1 cellular context compared by ENCODE assay signal in the genomic region with DNA sequence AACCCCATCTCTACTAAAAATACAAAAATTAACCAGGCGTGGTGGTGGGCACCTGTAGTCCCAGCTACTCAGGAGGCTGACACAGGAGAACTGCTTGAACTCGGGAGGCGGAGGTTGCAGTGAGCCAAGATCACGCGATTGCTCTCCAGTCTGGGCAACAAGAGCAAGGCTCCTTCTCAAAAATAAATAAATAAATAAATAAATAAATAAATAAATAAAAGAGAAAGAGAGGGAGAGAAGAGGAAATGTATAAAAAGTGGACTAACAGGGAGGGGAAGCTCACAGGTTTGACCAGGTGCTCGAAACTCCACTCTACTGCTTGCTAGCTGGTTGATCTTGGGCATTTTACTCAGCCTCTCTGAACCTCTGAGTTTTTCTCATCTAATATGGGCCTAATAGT.
A peak's percentile ranks its signal among the peaks of the same experiment; 100 is the strongest.
TF ChIP-seq lines count a peak whose summit lies in the region.

No MANE protein-coding gene starts in this region.

TF ChIP-seq in HEK293, 187 proteins besides CTCF, POLR2A, EP300 and RAD21 (continued from another document):
- TF ChIP-seq, protein P1, sequence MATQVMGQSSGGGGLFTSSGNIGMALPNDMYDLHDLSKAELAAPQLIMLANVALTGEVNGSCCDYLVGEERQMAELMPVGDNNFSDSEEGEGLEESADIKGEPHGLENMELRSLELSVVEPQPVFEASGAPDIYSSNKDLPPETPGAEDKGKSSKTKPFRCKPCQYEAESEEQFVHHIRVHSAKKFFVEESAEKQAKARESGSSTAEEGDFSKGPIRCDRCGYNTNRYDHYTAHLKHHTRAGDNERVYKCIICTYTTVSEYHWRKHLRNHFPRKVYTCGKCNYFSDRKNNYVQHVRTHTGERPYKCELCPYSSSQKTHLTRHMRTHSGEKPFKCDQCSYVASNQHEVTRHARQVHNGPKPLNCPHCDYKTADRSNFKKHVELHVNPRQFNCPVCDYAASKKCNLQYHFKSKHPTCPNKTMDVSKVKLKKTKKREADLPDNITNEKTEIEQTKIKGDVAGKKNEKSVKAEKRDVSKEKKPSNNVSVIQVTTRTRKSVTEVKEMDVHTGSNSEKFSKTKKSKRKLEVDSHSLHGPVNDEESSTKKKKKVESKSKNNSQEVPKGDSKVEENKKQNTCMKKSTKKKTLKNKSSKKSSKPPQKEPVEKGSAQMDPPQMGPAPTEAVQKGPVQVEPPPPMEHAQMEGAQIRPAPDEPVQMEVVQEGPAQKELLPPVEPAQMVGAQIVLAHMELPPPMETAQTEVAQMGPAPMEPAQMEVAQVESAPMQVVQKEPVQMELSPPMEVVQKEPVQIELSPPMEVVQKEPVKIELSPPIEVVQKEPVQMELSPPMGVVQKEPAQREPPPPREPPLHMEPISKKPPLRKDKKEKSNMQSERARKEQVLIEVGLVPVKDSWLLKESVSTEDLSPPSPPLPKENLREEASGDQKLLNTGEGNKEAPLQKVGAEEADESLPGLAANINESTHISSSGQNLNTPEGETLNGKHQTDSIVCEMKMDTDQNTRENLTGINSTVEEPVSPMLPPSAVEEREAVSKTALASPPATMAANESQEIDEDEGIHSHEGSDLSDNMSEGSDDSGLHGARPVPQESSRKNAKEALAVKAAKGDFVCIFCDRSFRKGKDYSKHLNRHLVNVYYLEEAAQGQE (tag by site-specific recombination; IDR thresholded peaks at IDR 0.05): peak; percentile 45; the same call in 1 of the 2 replicates
- TF ChIP-seq, protein P2, sequence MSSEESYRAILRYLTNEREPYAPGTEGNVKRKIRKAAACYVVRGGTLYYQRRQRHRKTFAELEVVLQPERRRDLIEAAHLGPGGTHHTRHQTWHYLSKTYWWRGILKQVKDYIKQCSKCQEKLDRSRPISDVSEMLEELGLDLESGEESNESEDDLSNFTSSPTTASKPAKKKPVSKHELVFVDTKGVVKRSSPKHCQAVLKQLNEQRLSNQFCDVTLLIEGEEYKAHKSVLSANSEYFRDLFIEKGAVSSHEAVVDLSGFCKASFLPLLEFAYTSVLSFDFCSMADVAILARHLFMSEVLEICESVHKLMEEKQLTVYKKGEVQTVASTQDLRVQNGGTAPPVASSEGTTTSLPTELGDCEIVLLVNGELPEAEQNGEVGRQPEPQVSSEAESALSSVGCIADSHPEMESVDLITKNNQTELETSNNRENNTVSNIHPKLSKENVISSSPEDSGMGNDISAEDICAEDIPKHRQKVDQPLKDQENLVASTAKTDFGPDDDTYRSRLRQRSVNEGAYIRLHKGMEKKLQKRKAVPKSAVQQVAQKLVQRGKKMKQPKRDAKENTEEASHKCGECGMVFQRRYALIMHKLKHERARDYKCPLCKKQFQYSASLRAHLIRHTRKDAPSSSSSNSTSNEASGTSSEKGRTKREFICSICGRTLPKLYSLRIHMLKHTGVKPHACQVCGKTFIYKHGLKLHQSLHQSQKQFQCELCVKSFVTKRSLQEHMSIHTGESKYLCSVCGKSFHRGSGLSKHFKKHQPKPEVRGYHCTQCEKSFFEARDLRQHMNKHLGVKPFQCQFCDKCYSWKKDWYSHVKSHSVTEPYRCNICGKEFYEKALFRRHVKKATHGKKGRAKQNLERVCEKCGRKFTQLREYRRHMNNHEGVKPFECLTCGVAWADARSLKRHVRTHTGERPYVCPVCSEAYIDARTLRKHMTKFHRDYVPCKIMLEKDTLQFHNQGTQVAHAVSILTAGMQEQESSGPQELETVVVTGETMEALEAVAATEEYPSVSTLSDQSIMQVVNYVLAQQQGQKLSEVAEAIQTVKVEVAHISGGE (tag by site-specific recombination; conservative IDR thresholded peaks at IDR 0.05; ENCODE audit: low read depth): peak; percentile 61
- TF ChIP-seq ZNF555 (tag by site-specific recombination; conservative IDR thresholded peaks at IDR 0.05): peak; percentile 64
- TF ChIP-seq, protein P3, sequence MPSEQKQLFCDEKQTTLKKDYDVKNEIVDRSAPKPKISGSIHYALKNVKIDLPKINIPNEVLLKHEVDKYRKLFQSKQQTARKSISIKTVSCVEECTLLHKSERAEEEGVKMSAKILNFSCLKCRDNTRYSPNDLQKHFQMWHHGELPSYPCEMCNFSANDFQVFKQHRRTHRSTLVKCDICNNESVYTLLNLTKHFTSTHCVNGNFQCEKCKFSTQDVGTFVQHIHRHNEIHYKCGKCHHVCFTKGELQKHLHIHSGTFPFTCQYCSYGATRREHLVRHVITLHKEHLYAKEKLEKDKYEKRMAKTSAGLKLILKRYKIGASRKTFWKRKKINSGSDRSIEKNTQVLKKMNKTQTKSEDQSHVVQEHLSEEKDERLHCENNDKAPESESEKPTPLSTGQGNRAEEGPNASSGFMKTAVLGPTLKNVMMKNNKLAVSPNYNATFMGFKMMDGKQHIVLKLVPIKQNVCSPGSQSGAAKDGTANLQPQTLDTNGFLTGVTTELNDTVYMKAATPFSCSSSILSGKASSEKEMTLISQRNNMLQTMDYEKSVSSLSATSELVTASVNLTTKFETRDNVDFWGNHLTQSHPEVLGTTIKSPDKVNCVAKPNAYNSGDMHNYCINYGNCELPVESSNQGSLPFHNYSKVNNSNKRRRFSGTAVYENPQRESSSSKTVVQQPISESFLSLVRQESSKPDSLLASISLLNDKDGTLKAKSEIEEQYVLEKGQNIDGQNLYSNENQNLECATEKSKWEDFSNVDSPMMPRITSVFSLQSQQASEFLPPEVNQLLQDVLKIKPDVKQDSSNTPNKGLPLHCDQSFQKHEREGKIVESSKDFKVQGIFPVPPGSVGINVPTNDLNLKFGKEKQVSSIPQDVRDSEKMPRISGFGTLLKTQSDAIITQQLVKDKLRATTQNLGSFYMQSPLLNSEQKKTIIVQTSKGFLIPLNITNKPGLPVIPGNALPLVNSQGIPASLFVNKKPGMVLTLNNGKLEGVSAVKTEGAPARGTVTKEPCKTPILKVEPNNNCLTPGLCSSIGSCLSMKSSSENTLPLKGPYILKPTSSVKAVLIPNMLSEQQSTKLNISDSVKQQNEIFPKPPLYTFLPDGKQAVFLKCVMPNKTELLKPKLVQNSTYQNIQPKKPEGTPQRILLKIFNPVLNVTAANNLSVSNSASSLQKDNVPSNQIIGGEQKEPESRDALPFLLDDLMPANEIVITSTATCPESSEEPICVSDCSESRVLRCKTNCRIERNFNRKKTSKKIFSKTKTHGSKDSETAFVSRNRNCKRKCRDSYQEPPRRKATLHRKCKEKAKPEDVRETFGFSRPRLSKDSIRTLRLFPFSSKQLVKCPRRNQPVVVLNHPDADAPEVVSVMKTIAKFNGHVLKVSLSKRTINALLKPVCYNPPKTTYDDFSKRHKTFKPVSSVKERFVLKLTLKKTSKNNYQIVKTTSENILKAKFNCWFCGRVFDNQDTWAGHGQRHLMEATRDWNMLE (tag by site-specific recombination; conservative IDR thresholded peaks at IDR 0.05; ENCODE audit: low read depth): peak; percentile 85
- 0 out of 2 replicates have a peak, but pooled peaks have one; percentile 27 for TF ChIP-seq ZXDB (tag by site-specific recombination; IDR thresholded peaks at IDR 0.05)
- 0 out of 2 replicates have a peak, but pooled peaks have one; percentile 60 for TF ChIP-seq ZNF266 (tag by site-specific recombination; IDR thresholded peaks at IDR 0.05; ENCODE audit: low read depth)
- TF ChIP-seq ZNF623 (tag by site-specific recombination; IDR thresholded peaks at IDR 0.05): peak; percentile 57; the same call in 1 of the 2 replicates
- peak; percentile 21; the same call in 1 of the 2 replicates for TF ChIP-seq ZNF654 (tag by site-specific recombination; IDR thresholded peaks at IDR 0.05; ENCODE audit: low read depth)
